In genomic region chr2:231104115-231104713, GRCh38 we compare ENCODE assay signal across 8 cellular contexts. TPM values are rescaled to one million over a fixed set of nuclear protein-coding genes. Genes with fewer than 3 reads are reported as not detected.
DNase-seq lines count a peak whose midpoint lies in the region; ATAC-seq, FAIRE-seq and TF ChIP-seq lines count a peak whose summit lies in the region.

No MANE protein-coding gene starts in this region.

- H3K4me3 ChIP-seq in CD8-positive, alpha-beta memory T cell (ENCODE audit: low read length): no peak overlapping the region
- no peak overlapping the region for H3K4me3 ChIP-seq in right cardiac atrium (ENCODE audit: low read length)
- no peak overlapping the region for H3K4me3 ChIP-seq in gastrocnemius medialis

- CTCF ChIA-PET in CD8-positive, alpha-beta memory T cell (lab: Charles Lee): interaction anchor here (0.6 to 3.8 kb wide), 9 partner anchors 9 to 379 kb away, joined by 3 to 24 read pairs (median 5); no protein-coding TSS in a partner anchor

- peaks cover 4 to 10% (median 7%) of the 10 kb centered on the region in 5 donors for H3K9me3 Mint-ChIP-seq in CD8-positive, alpha-beta memory T cell

- WGBS in right cardiac atrium: 11% methylated on average over 3 of the region's 3 CpGs

- FAIRE-seq in HTR-8/SVneo (lab: Jason Lieb, UNC): no peak

- no peak overlapping the region for H3K27ac ChIP-seq in CD8-positive, alpha-beta memory T cell (ENCODE audit: low read depth, low read length)
- H3K27ac ChIP-seq in right cardiac atrium (ENCODE audit: low read length) (no peak overlapping the region), gastrocnemius medialis (peak overlapping the region in 2 of 4 donors; percentile 47 to 53)

- peaks cover 0 to 5% (median 4%) of the 10 kb centered on the region in 3 donors for H3K4me1 Mint-ChIP-seq in CD8-positive, alpha-beta memory T cell

- in situ Hi-C loops in gastrocnemius medialis (cut with MboI; ENCODE audit: low sequenced_read_pairs in 4 of 4): loop anchor here (10.0 to 25.0 kb wide), 4 partner anchors 308 to 358 kb away; partner anchors contain the start of gene NCL (in 1 of the 4)

- no peak for TF ChIP-seq POLR2A in gastrocnemius medialis (IDR thresholded peaks at IDR 0.05)

- H3K27ac Mint-ChIP-seq in CD8-positive, alpha-beta memory T cell: peak overlapping the region in 1 of 8 donors; percentile 11

- ATAC-seq in right cardiac atrium (peak; percentile 84 to 86), gastrocnemius medialis (peak; percentile 60 to 76)

- intact Hi-C loops in right cardiac atrium (cut with DNase I) (loop anchor here in 3 of 4 donors (5.0 to 10.0 kb wide), 4 partner anchors 88 to 351 kb away; partner anchors contain the start of gene ARMC9 (in 1 of the 3)), gastrocnemius medialis (cut with DNase I; ENCODE audit: low total_unique reads) (loop anchor here (1.0 to 5.0 kb wide), 3 partner anchors 88 to 348 kb away; no protein-coding TSS in a partner anchor)

- peaks cover 5% of the 10 kb centered on the region for H3K36me3 ChIP-seq in CD8-positive, alpha-beta memory T cell (ENCODE audit: insufficient read depth, low read length)
- peaks cover 0 to 30% of the 10 kb centered on the region in 2 donors for H3K36me3 ChIP-seq in gastrocnemius medialis

- no peaks in the 10 kb centered on the region for H3K27me3 Mint-ChIP-seq in CD8-positive, alpha-beta memory T cell

- peak; percentile 36 to 86 (median 71) for TF ChIP-seq CTCF in gastrocnemius medialis (IDR thresholded peaks at IDR 0.05 in 4 of 5, conservative IDR thresholded peaks at IDR 0.05 in 1 of 5)

- DNase-seq in CD8-positive, alpha-beta memory T cell: peak; percentile 14 to 49 (median 23)
- DNase-seq in GM19240 (ENCODE audit: insufficient read length, low spot score): peak; percentile 23
- DNase-seq in HTR-8/SVneo (ENCODE audit: insufficient read length, low spot score): peak; percentile 51
- peak; percentile 41 for DNase-seq in SKM-1 (lab: John Stamatoyannopoulos, UW; ENCODE audit: unreplicated experiment)
- DNase-seq in anterior cingulate cortex (lab: John Stamatoyannopoulos, UW): peak in 33 of 58 donors; percentile 2 to 68 (median 21)
- peak in 2 of 3 donors; percentile 45 to 71 for DNase-seq in right cardiac atrium
- peak; percentile 6 to 21 for DNase-seq in gastrocnemius medialis
- DNase-seq in mesenteric fat pad (ENCODE audit: low spot score): no peak

- peaks cover 13 to 46% (median 24%) of the 10 kb centered on the region in 3 donors for H3K36me3 Mint-ChIP-seq in CD8-positive, alpha-beta memory T cell

- H3K4me3 Mint-ChIP-seq in CD8-positive, alpha-beta memory T cell: no peak overlapping the region

- POLR2A ChIA-PET in CD8-positive, alpha-beta memory T cell (lab: Charles Lee): no interaction called here

- peaks cover 5% of the 10 kb centered on the region for H3K9me3 ChIP-seq in CD8-positive, alpha-beta memory T cell (ENCODE audit: low read length)
- H3K9me3 ChIP-seq in right cardiac atrium (ENCODE audit: control insufficient read depth, low read length): peaks cover 3% of the 10 kb centered on the region
- H3K9me3 ChIP-seq in gastrocnemius medialis: no peaks in the 10 kb centered on the region

- H3K27me3 ChIP-seq in CD8-positive, alpha-beta memory T cell (ENCODE audit: insufficient read depth, low read length, poor library complexity, severe bottlenecking): no peaks in the 10 kb centered on the region
- H3K27me3 ChIP-seq in right cardiac atrium (ENCODE audit: control insufficient read depth, insufficient read depth): no peaks in the 10 kb centered on the region
- H3K27me3 ChIP-seq in gastrocnemius medialis: no peaks in the 10 kb centered on the region

- no peaks in the 10 kb centered on the region for H3K4me1 ChIP-seq in CD8-positive, alpha-beta memory T cell (ENCODE audit: insufficient read depth, low read length)
- H3K4me1 ChIP-seq in right cardiac atrium (ENCODE audit: control insufficient read depth, insufficient read depth, low read length): no peaks in the 10 kb centered on the region
- peaks cover 0 to 5% of the 10 kb centered on the region in 2 donors for H3K4me1 ChIP-seq in gastrocnemius medialis

RNA-seq across cellular contexts. Expression of gene HTR2B, which starts 20.6 kb away (rescaled TPM):
- total RNA-seq in CD8-positive, alpha-beta memory T cell: not detected
- not detected for polyA plus RNA-seq in CD8-positive, alpha-beta memory T cell
- total RNA-seq in right cardiac atrium: 10 to 100 TPM in 1 of 4 donors, 1 to 10 TPM in 3; 4.3 to 11.9 (median 8.0) TPM
- 2.3 TPM for polyA plus RNA-seq in right cardiac atrium
- total RNA-seq in gastrocnemius medialis: under 1 TPM in 1 of 4 donors, not detected in 3; 0.09 TPM
- 2.2 TPM for total RNA-seq in mesenteric fat pad

RNA-seq across cellular contexts. Expression of gene PSMD1, which starts 47.5 kb away (rescaled TPM):
- 100 to 1,000 TPM; 164 to 176 TPM for total RNA-seq in CD8-positive, alpha-beta memory T cell
- 60.6 TPM for polyA plus RNA-seq in CD8-positive, alpha-beta memory T cell
- total RNA-seq in right cardiac atrium: 10 to 100 TPM; 77.4 to 88.6 (median 83.2) TPM
- 35.6 TPM for polyA plus RNA-seq in right cardiac atrium
- total RNA-seq in gastrocnemius medialis: 100 to 1,000 TPM; 169 to 189 (median 182) TPM
- 101 TPM for total RNA-seq in mesenteric fat pad
